Comparison of ENCODE assay signal across 8 cellular contexts in the genomic region with DNA sequence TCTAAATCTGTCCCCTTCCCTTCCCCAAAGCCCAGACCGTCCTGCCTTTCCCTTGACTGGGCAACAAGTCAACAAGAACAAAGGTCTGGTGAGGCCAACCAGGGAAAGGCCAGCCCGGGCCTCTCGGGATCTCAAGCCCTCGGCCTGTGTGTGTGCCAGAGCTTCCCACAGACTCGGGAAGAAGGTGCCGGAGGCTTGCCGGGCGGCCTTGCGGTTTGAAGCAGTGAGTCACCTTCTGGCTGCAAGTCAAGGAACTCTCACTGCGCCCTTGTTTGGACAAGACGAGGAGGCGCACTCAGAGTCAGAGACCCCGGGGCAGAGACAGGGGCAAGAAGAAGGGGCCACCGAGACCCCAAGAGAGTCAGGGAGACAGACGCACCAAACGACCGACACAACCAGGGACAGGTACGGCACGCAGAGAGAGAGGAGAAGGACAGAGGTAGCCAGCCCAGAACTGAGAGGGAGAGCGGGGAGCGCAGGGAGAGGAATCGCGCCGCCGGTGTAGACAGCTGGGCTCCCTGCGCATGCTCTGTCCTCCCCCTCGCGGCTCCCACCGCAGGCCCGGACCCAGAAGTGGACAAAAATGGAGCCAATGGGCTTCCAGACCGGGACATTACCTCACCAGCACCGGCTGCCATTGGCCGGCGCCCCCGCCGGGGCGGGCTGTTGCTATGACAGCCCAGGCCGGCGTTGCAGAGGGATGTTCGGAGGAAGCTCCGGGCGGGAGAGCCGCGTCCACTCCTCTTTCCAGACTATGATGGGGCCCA.
DNase-seq lines count a peak whose midpoint lies in the region; ATAC-seq and TF ChIP-seq lines count a peak whose summit lies in the region.

No MANE protein-coding gene starts in this region.

- H3K27me3 Mint-ChIP-seq in central memory CD8-positive, alpha-beta T cell: peaks cover 60% of the 10 kb centered on the region

- H3K36me3 ChIP-seq in ACC112 (ENCODE audit: insufficient read depth, low read length) (no peaks in the 10 kb centered on the region), smooth muscle cell (ENCODE audit: low read depth) (no peaks in the 10 kb centered on the region)

- no peaks in the 10 kb centered on the region for H3K9me3 Mint-ChIP-seq in central memory CD8-positive, alpha-beta T cell

- under 1% methylated on average over 44 of the region's 44 CpGs for whole genome bisulfite sequencing in smooth muscle cell (ENCODE audit: low lambda C conversion rate)

- H3K4me3 Mint-ChIP-seq in central memory CD8-positive, alpha-beta T cell: peak overlapping the region; percentile 81

- peak; percentile 94 for DNase-seq in NCI-H345 treated with DMSO at 0.1 percent for 48 hours (lab: John Stamatoyannopoulos, UW; ENCODE audit: unreplicated experiment)
- DNase-seq in activated CD4-positive, CD25-positive, alpha-beta regulatory T cell treated with anti-CD3 and anti-CD28 coated beads, Interleukin-2, amount 50 U/mL, for 16 hours (ENCODE audit: low read depth, low spot score): peak; percentile 2
- DNase-seq in central memory CD8-positive, alpha-beta T cell (ENCODE audit: low spot score in 2 of 2): peak; percentile 18 to 36
- peak; percentile 97 for DNase-seq in inferior parietal cortex (ENCODE audit: extremely low spot score)
- DNase-seq in smooth muscle cell (lab: John Stamatoyannopoulos, UW; ENCODE audit: unreplicated experiment): peak; percentile 98

- H3K4me2 ChIP-seq in smooth muscle cell: peak overlapping the region; percentile 85

- peak overlapping the region; percentile 84 for H3K27ac Mint-ChIP-seq in central memory CD8-positive, alpha-beta T cell (ENCODE audit: low read depth)

- H3K27ac ChIP-seq in ACC112 (ENCODE audit: low read depth, low read length) (peak overlapping the region; percentile 88), smooth muscle cell (ENCODE audit: low read depth) (peak overlapping the region; percentile 95)

- H3K9ac ChIP-seq in smooth muscle cell (ENCODE audit: low read depth): peak overlapping the region; percentile 84

- no peak for TF ChIP-seq CTCF in smooth muscle cell (IDR thresholded peaks at IDR 0.05; ENCODE audit: borderline replicate concordance, insufficient read depth, poor library complexity, severe bottlenecking)

- peaks cover 18% of the 10 kb centered on the region for H3K4me1 ChIP-seq in ACC112 (ENCODE audit: control insufficient read depth, insufficient read depth, low read length, unreplicated experiment)
- H3K4me1 ChIP-seq in smooth muscle cell (ENCODE audit: low read depth): peaks cover 13% of the 10 kb centered on the region

- ATAC-seq in GM19023 (IDR thresholded peaks at IDR 0.05; ENCODE audit: unreplicated experiment): peak; percentile 97
- ATAC-seq in HG03280 (IDR thresholded peaks at IDR 0.05; ENCODE audit: unreplicated experiment): peak; percentile 96
- peak; percentile 76 for ATAC-seq in central memory CD8-positive, alpha-beta T cell (replicated peaks; ENCODE audit: extremely low read depth, poor library complexity, severe bottlenecking)

- H3K9me3 ChIP-seq in smooth muscle cell (replicated peaks; ENCODE audit: low read depth): no peaks in the 10 kb centered on the region

- H3K79me2 ChIP-seq in ACC112 (ENCODE audit: control insufficient read depth, insufficient read depth, low read length, unreplicated experiment) (no peaks in the 10 kb centered on the region), smooth muscle cell (ENCODE audit: low read depth) (no peaks in the 10 kb centered on the region)

- H3F3A ChIP-seq in smooth muscle cell (ENCODE audit: low read depth): peaks cover 5% of the 10 kb centered on the region

- H4K20me1 ChIP-seq in smooth muscle cell (ENCODE audit: low read depth): no peaks in the 10 kb centered on the region

- H3K36me3 Mint-ChIP-seq in central memory CD8-positive, alpha-beta T cell (ENCODE audit: insufficient read depth): peaks cover 6% of the 10 kb centered on the region

- H2AFZ ChIP-seq in ACC112 (ENCODE audit: low read length, unreplicated experiment) (peak overlapping the region; percentile 76), smooth muscle cell (ENCODE audit: low read depth) (peak overlapping the region; percentile 64)

- H3K4me1 Mint-ChIP-seq in central memory CD8-positive, alpha-beta T cell: peaks cover 27% of the 10 kb centered on the region

- H3K27me3 ChIP-seq in ACC112 (ENCODE audit: insufficient read depth, low read length): peaks cover 9% of the 10 kb centered on the region
- no peaks in the 10 kb centered on the region for H3K27me3 ChIP-seq in smooth muscle cell (ENCODE audit: low read depth)

- H3K4me3 ChIP-seq in ACC112 (ENCODE audit: low read depth, low read length): peak overlapping the region; percentile 79
- H3K4me3 ChIP-seq in smooth muscle cell: peak overlapping the region; percentile 56

Comparison
In these comparisons a context has a peak if more than half of its experiments do, and no peak if none do; other contexts are left out.
1. Peak in every context shown above with its lines: DNase-seq, ATAC-seq, H3K4me3 ChIP-seq and H3K27ac ChIP-seq.
2. DNase-seq: peak in every context shown above with its lines; median percentile 98 in smooth muscle cell; 97 in inferior parietal cortex; 94 in NCI-H345 treated with DMSO at 0.1 percent for 48 hours; 27 in central memory CD8-positive, alpha-beta T cell; 2 in activated CD4-positive, CD25-positive, alpha-beta regulatory T cell treated with anti-CD3 and anti-CD28 coated beads, Interleukin-2, amount 50 U/mL, for 16 hours.